In the genomic region with DNA sequence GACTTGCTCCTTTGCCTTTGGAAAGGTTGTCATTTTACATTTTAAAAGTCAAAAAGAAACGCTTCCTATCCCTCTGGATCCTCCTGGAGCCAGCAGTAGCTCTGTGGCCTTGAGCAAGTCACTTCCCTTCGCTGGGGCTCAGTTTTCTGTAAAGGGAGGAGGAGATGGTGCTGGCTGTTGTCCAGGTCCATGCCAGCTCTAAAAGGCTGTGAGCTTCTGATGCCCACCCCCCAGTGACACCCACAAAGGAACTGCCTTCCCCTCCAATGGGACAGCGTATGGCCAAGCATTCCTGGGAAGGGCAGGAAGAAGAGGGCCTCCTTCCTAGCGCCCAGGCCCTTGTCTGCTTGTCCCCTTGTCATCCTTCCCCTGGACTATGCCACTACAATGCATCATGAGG, we compare ENCODE assay signal across 22 cellular contexts.
A peak's percentile ranks its signal among the peaks of the same experiment; 100 is the strongest.
DNase-seq lines count a peak whose midpoint lies in the region; ATAC-seq and TF ChIP-seq lines count a peak whose summit lies in the region.
"Had no signal": no experiment of that assay in that cellular context is flagged by ENCODE, and none has a peak within 500 bp of the region (broad histone marks: within the 10 kb centered on the region; RNA-seq: fewer than 3 reads in every experiment).

No MANE protein-coding gene starts in this region.

- no peaks in the 10 kb centered on the region for H3K27me3 ChIP-seq in H9 (ENCODE audit: insufficient read depth, low read length)
- peaks cover 11% of the 10 kb centered on the region for H3K27me3 ChIP-seq in suprapubic skin
- peaks cover 0 to 17% of the 10 kb centered on the region in 2 donors for H3K27me3 ChIP-seq in left lung
- H3K27me3 ChIP-seq: BLaER1 treated with 17β-estradiol and CSF1 and Interleukin-3, amounts not matched to agents 10 nM and 100 nM had no signal

- no CpG with 5 or more reads among the region's 4 CpGs for WGBS in H9 (ENCODE audit: extremely low coverage, insufficient read length, low lambda C conversion rate)
- 90% methylated on average over 4 of the region's 4 CpGs for WGBS in suprapubic skin

- H4K91ac ChIP-seq in H9 (ENCODE audit: insufficient read length, low read depth, low read length): no peak overlapping the region

- no peak for TF ChIP-seq CTCF in H9 (conservative IDR thresholded peaks at IDR 0.05)
- no peak for TF ChIP-seq CTCF in neural crest cell (conservative IDR thresholded peaks at IDR 0.05)
- TF ChIP-seq CTCF in suprapubic skin (IDR thresholded peaks at IDR 0.05): no peak
- no peak for TF ChIP-seq CTCF in left lung (IDR thresholded peaks at IDR 0.05)

- H3K27ac ChIP-seq in H9 (ENCODE audit: insufficient read length, low read depth, low read length) (no peak overlapping the region), suprapubic skin (no peak overlapping the region), left lung (no peak overlapping the region)
- H3K27ac ChIP-seq: A549; BLaER1 treated with 17β-estradiol and CSF1 and Interleukin-3, amounts not matched to agents 10 nM and 100 nM had no signal

- no peaks in the 10 kb centered on the region for H3K79me2 ChIP-seq in H9 (ENCODE audit: insufficient read depth, low read length)

- DNase-seq in H9 (peak; percentile 15), ecto neural progenitor cell (ENCODE audit: low spot score) (peak; percentile 31), neural crest cell (ENCODE audit: low read depth, low spot score) (no peak), suprapubic skin (ENCODE audit: low spot score in 2 of 2) (peak; percentile 31 to 38), MV-4-11 (lab: John Stamatoyannopoulos, UW) (no peak), C1 segment of cervical spinal cord (lab: John Stamatoyannopoulos, UW) (no peak), left lung (no peak)
- DNase-seq: 8988T; ACHN; AML-193; BE2C; Calu3; CD4-positive, alpha-beta memory T cell; COR-L47; DMS53; DMS79 treated with DMSO at 0.1 percent for 48 hours; GF-D8; HFFc6 had no signal

- TF ChIP-seq EP300 in suprapubic skin (IDR thresholded peaks at IDR 0.05): no peak

- no peak overlapping the region for H4K5ac ChIP-seq in H9 (ENCODE audit: insufficient read length, low read depth, low read length)

- H3K36me3 Mint-ChIP-seq in H9 (ENCODE audit: insufficient read depth in 1 of 3, low read depth in 3 of 3) (no peaks in the 10 kb centered on the region), neural crest cell (ENCODE audit: low read depth) (no peaks in the 10 kb centered on the region)
- H3K36me3 Mint-ChIP-seq: CD4-positive, alpha-beta memory T cell had no signal

- no peak overlapping the region for H3K4me2 ChIP-seq in H9 (ENCODE audit: insufficient read depth, insufficient read length, low read length)
- H3K4me2 ChIP-seq: A549; BLaER1 treated with 17β-estradiol and CSF1 and Interleukin-3, amounts not matched to agents 10 nM and 100 nM; GM23338 had no signal

- peaks cover 19 to 26% of the 10 kb centered on the region in 2 experiments for H3K4me1 Mint-ChIP-seq in H9
- peaks cover 7% of the 10 kb centered on the region for H3K4me1 Mint-ChIP-seq in neural crest cell

- H3K9me3 ChIP-seq in H9 (ENCODE audit: control insufficient read depth, low read depth, low read length) (no peaks in the 10 kb centered on the region), suprapubic skin (no peaks in the 10 kb centered on the region), left lung (no peaks in the 10 kb centered on the region)
- H3K9me3 ChIP-seq: A549; BE2C; BLaER1 treated with 17β-estradiol and CSF1 and Interleukin-3, amounts not matched to agents 10 nM and 100 nM; HAP-1 had no signal

- intact Hi-C loops in left lung (cut with DNase I): no loop called here

- H3K4me3 Mint-ChIP-seq in H9 (no peak overlapping the region), neural crest cell (no peak overlapping the region)
- H3K4me3 Mint-ChIP-seq: CD4-positive, alpha-beta memory T cell; GM23338; HFFc6 had no signal

- no peaks in the 10 kb centered on the region; a peak in 1 of 5 replicates for H3K9me3 Mint-ChIP-seq in H9
- no peaks in the 10 kb centered on the region for H3K9me3 Mint-ChIP-seq in neural crest cell
- H3K9me3 Mint-ChIP-seq: GM23338, HFFc6 had no signal

- no peak overlapping the region for H4K8ac ChIP-seq in H9 (replicated peaks; ENCODE audit: insufficient read length, low read depth, low read length)

- H3K36me3 ChIP-seq in suprapubic skin (no peaks in the 10 kb centered on the region), left lung (no peaks in the 10 kb centered on the region)
- H3K36me3 ChIP-seq: BE2C; BLaER1 treated with 17β-estradiol and CSF1 and Interleukin-3, amounts not matched to agents 10 nM and 100 nM; HAP-1 had no signal

- H4K20me1 ChIP-seq in H9 (ENCODE audit: control insufficient read depth, insufficient read depth, insufficient read length): no peaks in the 10 kb centered on the region
- H4K20me1 ChIP-seq: BLaER1 treated with 17β-estradiol and CSF1 and Interleukin-3, amounts not matched to agents 10 nM and 100 nM had no signal

- H2AFZ ChIP-seq in H9 (ENCODE audit: low read length): no peak overlapping the region
- H2AFZ ChIP-seq: GM23338 had no signal

- no peak overlapping the region for H3K27ac Mint-ChIP-seq in H9
- H3K27ac Mint-ChIP-seq in neural crest cell (ENCODE audit: unreplicated experiment): peak overlapping the region; percentile 27
- H3K27ac Mint-ChIP-seq: CD4-positive, alpha-beta memory T cell; GM23338; HFFc6 had no signal

- no peaks in the 10 kb centered on the region for H3K23me2 ChIP-seq in H9 (ENCODE audit: insufficient read length, low read depth, low read length, poor library complexity, severe bottlenecking)

- H3K9ac ChIP-seq in H9 (ENCODE audit: extremely low read depth, insufficient read length, low read length): no peak overlapping the region
- H3K9ac ChIP-seq: BLaER1 treated with 17β-estradiol and CSF1 and Interleukin-3, amounts not matched to agents 10 nM and 100 nM had no signal

- H2BK12ac ChIP-seq in H9 (ENCODE audit: insufficient read length, low read depth, low read length): no peak overlapping the region

- H3K4ac ChIP-seq in H9 (ENCODE audit: low read depth, low read length): no peak overlapping the region

- H3K27me3 Mint-ChIP-seq in H9 (ENCODE audit: low read depth) (peaks cover 12% of the 10 kb centered on the region), neural crest cell (ENCODE audit: low read depth) (peaks cover 27% of the 10 kb centered on the region)

- no peak overlapping the region for H3T11ph ChIP-seq in H9 (ENCODE audit: low read length)

- H3K4me1 ChIP-seq in H9 (ENCODE audit: insufficient read depth, low read length) (no peaks in the 10 kb centered on the region), suprapubic skin (peaks cover 7% of the 10 kb centered on the region), left lung (peaks cover 3 to 4% of the 10 kb centered on the region in 2 donors)
- H3K4me1 ChIP-seq: A549; BE2C; BLaER1 treated with 17β-estradiol and CSF1 and Interleukin-3, amounts not matched to agents 10 nM and 100 nM; HAP-1 had no signal

- TF ChIP-seq POLR2A in suprapubic skin (IDR thresholded peaks at IDR 0.05): no peak

- H3K79me1 ChIP-seq in H9 (ENCODE audit: insufficient read depth, low read depth, low read length, poor library complexity, severe bottlenecking): no peaks in the 10 kb centered on the region

- no peak overlapping the region for H3K18ac ChIP-seq in H9 (ENCODE audit: insufficient read length, low read depth, low read length)

- no peak overlapping the region for H2BK15ac ChIP-seq in H9 (ENCODE audit: low read depth, low read length)

- H3K56ac ChIP-seq in H9 (ENCODE audit: insufficient read length, low read depth, low read length): no peak overlapping the region

- H3K23ac ChIP-seq in H9 (ENCODE audit: insufficient read length, low read depth, low read length): no peak overlapping the region

- no peak overlapping the region for H2AK5ac ChIP-seq in H9 (ENCODE audit: insufficient read length, low read length)

- H2BK5ac ChIP-seq in H9 (ENCODE audit: insufficient read length, low read length): no peak overlapping the region

- no peak overlapping the region for H2BK120ac ChIP-seq in H9 (ENCODE audit: low read depth, low read length, poor library complexity, severe bottlenecking)

- H3K14ac ChIP-seq in H9 (ENCODE audit: insufficient read depth, low read length): no peak overlapping the region

- no peak overlapping the region for H2BK20ac ChIP-seq in H9 (ENCODE audit: low read depth, low read length, poor library complexity, severe bottlenecking)

- no peak for ATAC-seq in left lung
- ATAC-seq: A549 had no signal

- H3K4me3 ChIP-seq in suprapubic skin: no peak overlapping the region
- H3K4me3 ChIP-seq in left lung: no peak overlapping the region
- H3K4me3 ChIP-seq: A549; BLaER1 treated with 17β-estradiol and CSF1 and Interleukin-3, amounts not matched to agents 10 nM and 100 nM; GM23338; HAP-1 had no signal

Comparison
In these comparisons a context has a peak if more than half of its experiments do, and no peak if none do; other contexts are left out.
1. DNase-seq: peak in H9 (single experiment), ecto neural progenitor cell (single experiment) and suprapubic skin (2 of 2); none in neural crest cell (single experiment), MV-4-11 (single experiment), C1 segment of cervical spinal cord (0 of 14) and left lung (0 of 2).